In genomic region chr7:85630904-85631582, GRCh38 we compare ENCODE assay signal across 14 cellular contexts.
DNase-seq lines count a peak whose midpoint lies in the region; ATAC-seq and TF ChIP-seq lines count a peak whose summit lies in the region.
"Had no signal": no experiment of that assay in that cellular context is flagged by ENCODE, and none has a peak within 500 bp of the region (broad histone marks: within the 10 kb centered on the region; RNA-seq: fewer than 3 reads in every experiment).

No MANE protein-coding gene starts in this region.

- H3K9me3 Mint-ChIP-seq in WTC11: no peaks in the 10 kb centered on the region
- H3K9me3 Mint-ChIP-seq: IgD-negative memory B cell had no signal

- DNase-seq in DMS153 treated with DMSO at 0.1 percent for 48 hours (lab: John Stamatoyannopoulos, UW; ENCODE audit: unreplicated experiment): peak; percentile 25
- peak; percentile 14 for DNase-seq in NCI-H146 treated with DMSO at 0.1 percent for 48 hours (lab: John Stamatoyannopoulos, UW; ENCODE audit: unreplicated experiment)
- DNase-seq in WTC11 (ENCODE audit: low spot score): no peak
- no peak for DNase-seq in activated T-cell treated with anti-CD3 and anti-CD28 coated beads, Interleukin-2, amount 50 U/mL, for 48 hours
- no peak for DNase-seq in HUDEP-2 (lab: John Stamatoyannopoulos, UW; ENCODE audit: unreplicated experiment in 76 of 76)
- DNase-seq in activated effector memory CD4-positive, alpha-beta T cell treated with Interleukin-2 at 50 U/mL for 16 hours: no peak
- DNase-seq: activated CD8-positive, alpha-beta memory T cell treated with anti-CD3 and anti-CD28 coated beads, Interleukin-2, amount 50 U/mL, for 4 hours; BE2C; NCI-H345 had no signal

- peaks cover 18% of the 10 kb centered on the region for H3K4me1 Mint-ChIP-seq in WTC11
- H3K4me1 Mint-ChIP-seq: IgD-negative memory B cell had no signal

- POLR2A ChIA-PET in WTC11 (lab: Charles Lee): no interaction called here

- no peaks in the 10 kb centered on the region for H3K27me3 ChIP-seq in layer of hippocampus (ENCODE audit: control insufficient read depth, insufficient read depth, low read length)
- H3K27me3 ChIP-seq: BE2C had no signal

- no peak overlapping the region for H3K27ac Mint-ChIP-seq in WTC11
- H3K27ac Mint-ChIP-seq: IgD-negative memory B cell had no signal

- H3K36me3 Mint-ChIP-seq in WTC11: no peaks in the 10 kb centered on the region
- H3K36me3 Mint-ChIP-seq: IgD-negative memory B cell had no signal

- peaks cover 35% of the 10 kb centered on the region for H3K27me3 Mint-ChIP-seq in WTC11 (ENCODE audit: low read depth)
- H3K27me3 Mint-ChIP-seq: IgD-negative memory B cell had no signal

- peak overlapping the region; percentile 27 for H3K27ac ChIP-seq in layer of hippocampus (ENCODE audit: low read depth, low read length)
- H3K27ac ChIP-seq: parathyroid adenoma had no signal

- TF ChIP-seq CTCF in WTC11 (IDR thresholded peaks at IDR 0.05): no peak

- CTCF ChIA-PET in WTC11 (lab: Charles Lee): no interaction called here

- ATAC-seq in WTC11: peak; percentile 86
- ATAC-seq in GM21528 (IDR thresholded peaks at IDR 0.05; ENCODE audit: low FRiP score, unreplicated experiment): no peak
- ATAC-seq: left lobe of liver had no signal

- no peak overlapping the region for H3K4me3 Mint-ChIP-seq in WTC11
- H3K4me3 Mint-ChIP-seq: IgD-negative memory B cell had no signal

TF ChIP-seq in WTC11, 78 proteins besides CTCF, POLR2A, EP300 and RAD21:
- TF ChIP-seq MLX (CRISPR knock-in tag; IDR thresholded peaks at IDR 0.05) (no peak), CREM (CRISPR knock-in tag; IDR thresholded peaks at IDR 0.05) (no peak), NR3C1 (CRISPR knock-in tag; conservative IDR thresholded peaks at IDR 0.05; ENCODE audit: low read depth) (no peak), CDX4 (CRISPR knock-in tag; IDR thresholded peaks at IDR 0.05; ENCODE audit: borderline replicate concordance) (no peak)

Comparison
In these comparisons a context has a peak if more than half of its experiments do, and no peak if none do; other contexts are left out.
1. DNase-seq: peak in DMS153 treated with DMSO at 0.1 percent for 48 hours (single experiment) and NCI-H146 treated with DMSO at 0.1 percent for 48 hours (single experiment); none in WTC11 (single experiment), activated T-cell treated with anti-CD3 and anti-CD28 coated beads, Interleukin-2, amount 50 U/mL, for 48 hours (0 of 2), HUDEP-2 (0 of 76) and activated effector memory CD4-positive, alpha-beta T cell treated with Interleukin-2 at 50 U/mL for 16 hours (single experiment).